In genomic region chr3:150848864-150849263, GRCh38 we compare ENCODE assay signal across 39 cellular contexts. TPM values are rescaled to one million over a fixed set of nuclear protein-coding genes. Genes with fewer than 3 reads are reported as not detected.
"Had no signal": no experiment of that assay in that cellular context is flagged by ENCODE, and none has a peak within 500 bp of the region (broad histone marks: within the 10 kb centered on the region; RNA-seq: fewer than 3 reads in every experiment).

No MANE protein-coding gene starts in this region.

- H3K36me3 ChIP-seq: MG63 had no signal

- H3K4me3 ChIP-seq: MG63 had no signal

- DNase-seq: Karpas-422, Kasumi-1, KG1, MG63, MM.1S, NCI-H1048, NCI-H1092, NCI-H1092 treated with DMSO at 0.1 percent for 48 hours, NCI-H1105, NCI-H1105 treated with DMSO at 0.1 percent for 48 hours, NCI-H1417, NCI-H1417 treated with DMSO at 0.1 percent for 48 hours, NCI-H1436, NCI-H1436 treated with DMSO at 0.1 percent for 48 hours, NCI-H146, NCI-H1694, NCI-H1694 treated with DMSO at 0.1 percent for 48 hours, NCI-H187, NCI-H187 treated with DMSO at 0.1 percent for 48 hours, NCI-H1930, NCI-H2029, NCI-H2029 treated with DMSO at 0.1 percent for 48 hours, NCI-H2081, NCI-H2081 treated with DMSO at 0.1 percent for 48 hours, NCI-H2107, NCI-H2171, NCI-H2171 treated with DMSO at 0.1 percent for 48 hours, NCI-H2227 treated with DMSO at 0.1 percent for 48 hours, NCI-H226, NCI-H345, NCI-H446, NCI-H446 treated with DMSO at 0.1 percent for 48 hours, NCI-H510A, NCI-H510A treated with DMSO at 0.1 percent for 48 hours had no signal

- H3K27ac ChIP-seq: KMS-11 had no signal

RNA-seq across cellular contexts. Expression of gene MINDY4B, which starts 56.4 kb away (rescaled TPM):
- total RNA-seq: LHCN-M2, M059J, MCF 10A, NCI-H460 had no signal
